In genomic region chr9:99637640-99638039, GRCh38 we compare ENCODE assay signal across 23 cellular contexts.
"Had no signal": no experiment of that assay in that cellular context is flagged by ENCODE, and none has a peak within 500 bp of the region (broad histone marks: within the 10 kb centered on the region; RNA-seq: fewer than 3 reads in every experiment).

No MANE protein-coding gene starts in this region.

- H3K36me3 ChIP-seq: brain microvascular endothelial cell had no signal

- H3K27me3 ChIP-seq: brain microvascular endothelial cell had no signal

- H3K4me2 ChIP-seq: KMS-11, PC-9 had no signal

- H3K27ac ChIP-seq: brain microvascular endothelial cell, KMS-11, PC-9, SK-N-MC, VCaP had no signal

- DNase-seq: activated CD4-positive, alpha-beta memory T cell treated with anti-CD3 and anti-CD28 coated beads for 36 hours; activated CD4-positive, alpha-beta T cell treated with anti-CD3 and anti-CD28 coated beads, Interleukin-2, amount 10 ng/mL, durations not matched to agents 7 days and 5 days; activated CD4-positive, CD25-positive, alpha-beta regulatory T cell; activated CD8-positive, alpha-beta memory T cell treated with anti-CD3 and anti-CD28 coated beads for 24 hours; activated effector memory CD4-positive, alpha-beta T cell treated with anti-CD3 and anti-CD28 coated beads, Interleukin-2, amount 50 U/mL, for 16 hours; activated naive CD4-positive, alpha-beta T cell treated with Interleukin-2 at 50 U/mL for 16 hours; activated naive CD8-positive, alpha-beta T cell treated with anti-CD3 and anti-CD28 coated beads, Interleukin-2, amount 50 U/mL, for 24 hours; activated T-cell treated with anti-CD3 and anti-CD28 coated beads, Interleukin-2, amount 50 U/mL, for 4 hours; brain microvascular endothelial cell; cerebellar nuclear complex; NCI-H1092; NCI-H1417 treated with DMSO at 0.1 percent for 48 hours; NCI-H1694 treated with DMSO at 0.1 percent for 48 hours; NCI-H2029 treated with DMSO at 0.1 percent for 48 hours; PC-9; SHP77 treated with DMSO at 0.1 percent for 48 hours; T-cell; T-helper 2 cell; T1000 had no signal

- H3K4me3 ChIP-seq: PC-9, SK-N-MC had no signal

- H2AFZ ChIP-seq: PC-9 had no signal

- ATAC-seq: activated naive CD4-positive, alpha-beta T cell treated with anti-CD3 and anti-CD28 coated beads, Interleukin-2, amount 50 U/mL, for 72 hours; activated naive CD8-positive, alpha-beta T cell treated with anti-CD3 and anti-CD28 coated beads, Interleukin-2, amount 50 U/mL, for 24 hours; activated T-cell treated with anti-CD3 and anti-CD28 coated beads, Interleukin-2, amount 50 U/mL, for 4 hours; T-cell had no signal
